In the genomic region with DNA sequence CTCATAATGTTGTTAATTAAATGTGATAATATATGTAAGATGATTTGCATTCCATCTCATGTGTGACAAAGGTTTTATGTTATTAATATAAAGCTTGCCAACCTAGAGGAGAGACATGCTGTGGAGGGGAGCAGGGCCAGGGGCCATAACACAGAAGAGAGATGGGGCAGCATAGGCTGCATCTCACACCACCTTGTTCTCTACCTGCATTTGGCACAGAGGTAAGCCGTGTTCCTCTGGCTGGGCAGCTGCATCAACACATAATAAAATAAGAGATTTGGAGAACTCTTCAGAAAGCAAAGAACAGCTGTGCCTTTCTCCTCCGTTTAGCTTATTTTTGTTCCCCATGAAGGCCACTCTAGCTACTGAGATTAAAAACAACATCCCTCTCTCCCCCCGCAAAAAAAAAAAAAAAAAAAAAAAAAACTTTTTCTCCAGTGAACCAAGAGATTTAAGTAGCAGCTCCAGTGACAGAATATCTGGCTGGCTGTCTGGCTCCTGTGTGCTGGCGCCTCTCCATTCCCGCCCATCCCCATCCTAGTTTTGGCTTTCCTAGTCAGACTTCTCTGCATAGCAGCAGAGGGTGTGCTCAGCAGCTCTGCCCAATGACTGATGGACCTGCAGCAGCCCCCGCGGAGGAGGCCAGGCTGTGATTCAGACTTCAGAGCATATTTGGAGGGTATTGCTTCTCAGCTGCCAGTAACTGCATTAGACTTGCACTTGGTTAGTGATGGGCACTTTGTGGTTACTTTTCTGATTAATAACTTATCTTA, we compare ENCODE assay signal across 8 cellular contexts. TPM values are rescaled to one million over a fixed set of nuclear protein-coding genes. Genes with fewer than 3 reads are reported as not detected.
DNase-seq lines count a peak whose midpoint lies in the region; ATAC-seq and TF ChIP-seq lines count a peak whose summit lies in the region.
"Had no signal": no experiment of that assay in that cellular context is flagged by ENCODE, and none has a peak within 500 bp of the region (broad histone marks: within the 10 kb centered on the region; RNA-seq: fewer than 3 reads in every experiment).

No MANE protein-coding gene starts in this region.

- H3K4me3 ChIP-seq in right cardiac atrium (ENCODE audit: low read length), result no peak overlapping the region
- no peak overlapping the region for H3K4me3 ChIP-seq in thoracic aorta

- WGBS in H9 (ENCODE audit: extremely low coverage, insufficient read length, low lambda C conversion rate), result no CpG with 5 or more reads among the region's 7 CpGs
- 36% methylated on average over 7 of the region's 7 CpGs for WGBS in right cardiac atrium

- no peak overlapping the region for H3K27ac ChIP-seq in H9 (ENCODE audit: insufficient read length, low read depth, low read length)
- H3K27ac ChIP-seq in right cardiac atrium (ENCODE audit: low read length), result no peak overlapping the region
- no peak overlapping the region for H3K27ac ChIP-seq in thoracic aorta

- no peaks in the 10 kb centered on the region for H3K9me3 ChIP-seq in H9 (ENCODE audit: control insufficient read depth, low read depth, low read length)
- H3K9me3 ChIP-seq in right cardiac atrium (ENCODE audit: control insufficient read depth, low read length), result no peaks in the 10 kb centered on the region
- H3K9me3 ChIP-seq in thoracic aorta, result no peaks in the 10 kb centered on the region

- no peak for TF ChIP-seq CTCF in H9 (conservative IDR thresholded peaks at IDR 0.05)
- no peak for TF ChIP-seq CTCF in WTC11 (IDR thresholded peaks at IDR 0.05)
- no peak for TF ChIP-seq CTCF in thoracic aorta (IDR thresholded peaks at IDR 0.05)

- H3K9me3 Mint-ChIP-seq in H9 (no peaks in the 10 kb centered on the region), WTC11 (no peaks in the 10 kb centered on the region)
- H3K9me3 Mint-ChIP-seq: dendritic cell treated with granulocyte-macrophage colony-stimulating factor and Interleukin-4, amounts not matched to agents 40 ng/mL and 50 ng/mL, for 4 days had no signal

- H2BK12ac ChIP-seq in H9 (ENCODE audit: insufficient read length, low read depth, low read length), result no peak overlapping the region

- H4K91ac ChIP-seq in H9 (ENCODE audit: insufficient read length, low read depth, low read length), result no peak overlapping the region

- H3K18ac ChIP-seq in H9 (ENCODE audit: insufficient read length, low read depth, low read length), result no peak overlapping the region

- no peak overlapping the region for H3K23ac ChIP-seq in H9 (ENCODE audit: insufficient read length, low read depth, low read length)

- H3K36me3 ChIP-seq in thoracic aorta, result no peaks in the 10 kb centered on the region

- no peak overlapping the region for H3K14ac ChIP-seq in H9 (ENCODE audit: insufficient read depth, low read length)

- no peak overlapping the region for H3K9ac ChIP-seq in H9 (ENCODE audit: extremely low read depth, insufficient read length, low read length)

- H3K4me1 ChIP-seq in H9 (ENCODE audit: insufficient read depth, low read length) (no peaks in the 10 kb centered on the region; the same call in 1 of the 2 replicates), right cardiac atrium (ENCODE audit: control insufficient read depth, insufficient read depth, low read length) (no peaks in the 10 kb centered on the region), thoracic aorta (ENCODE audit: control insufficient read depth in 1 of 2, low read depth in 2 of 2) (peaks cover 0 to 7% of the 10 kb centered on the region in 2 donors)

- H3K4me3 Mint-ChIP-seq in H9 (no peak overlapping the region), WTC11 (no peak overlapping the region)
- H3K4me3 Mint-ChIP-seq: dendritic cell treated with granulocyte-macrophage colony-stimulating factor and Interleukin-4, amounts not matched to agents 40 ng/mL and 50 ng/mL, for 4 days had no signal

- POLR2A ChIA-PET in WTC11 (lab: Charles Lee), result interaction anchor here (0.6 kb wide), 1 partner anchor 256 kb away, joined by 3 read pairs; no protein-coding TSS in a partner anchor

- H3K27ac Mint-ChIP-seq in H9 (no peak overlapping the region), WTC11 (no peak overlapping the region)
- H3K27ac Mint-ChIP-seq: dendritic cell treated with granulocyte-macrophage colony-stimulating factor and Interleukin-4, amounts not matched to agents 40 ng/mL and 50 ng/mL, for 4 days had no signal

- no peaks in the 10 kb centered on the region for H3K79me1 ChIP-seq in H9 (ENCODE audit: insufficient read depth, low read depth, low read length, poor library complexity, severe bottlenecking)

- no peak overlapping the region for H2AK5ac ChIP-seq in H9 (ENCODE audit: insufficient read length, low read length)

- H3K4me2 ChIP-seq in H9 (ENCODE audit: insufficient read depth, insufficient read length, low read length), result no peak overlapping the region

- H4K20me1 ChIP-seq in H9 (ENCODE audit: control insufficient read depth, insufficient read depth, insufficient read length), result no peaks in the 10 kb centered on the region

- no peaks in the 10 kb centered on the region; the same call in 1 of the 2 replicates for H3K27me3 Mint-ChIP-seq in H9 (ENCODE audit: low read depth)
- H3K27me3 Mint-ChIP-seq in WTC11 (ENCODE audit: low read depth), result 0 out of 2 replicates have a peak, but pooled peaks cover 3% of the 10 kb centered on the region
- H3K27me3 Mint-ChIP-seq: dendritic cell treated with granulocyte-macrophage colony-stimulating factor and Interleukin-4, amounts not matched to agents 40 ng/mL and 50 ng/mL, for 4 days had no signal

- CTCF ChIA-PET in WTC11 (lab: Charles Lee), result interaction anchor here (0.6 to 1.1 kb wide), 4 partner anchors 14 to 439 kb away, joined by 3 read pairs; no protein-coding TSS in a partner anchor

- no peak overlapping the region for H2BK15ac ChIP-seq in H9 (ENCODE audit: low read depth, low read length)

- DNase-seq in H9, result peak; percentile 33
- no peak for DNase-seq in WTC11 (ENCODE audit: low spot score)
- peak; percentile 53 to 86 (median 80) for DNase-seq in right cardiac atrium
- peak; percentile 13 for DNase-seq in thoracic aorta (ENCODE audit: low spot score)
- no peak for DNase-seq in SKM-1 treated with dmso at 0.1 percent for 144 hours (lab: John Stamatoyannopoulos, UW; ENCODE audit: unreplicated experiment)
- DNase-seq in NCI-H510A treated with DMSO at 0.1 percent for 48 hours (lab: John Stamatoyannopoulos, UW), result no peak
- DNase-seq in NCI-H345 (lab: John Stamatoyannopoulos, UW), result no peak

- H3K27me3 ChIP-seq in H9 (ENCODE audit: insufficient read depth, low read length), result no peaks in the 10 kb centered on the region
- no peaks in the 10 kb centered on the region for H3K27me3 ChIP-seq in right cardiac atrium (ENCODE audit: control insufficient read depth, insufficient read depth)
- no peaks in the 10 kb centered on the region for H3K27me3 ChIP-seq in thoracic aorta (replicated peaks; ENCODE audit: insufficient read depth)

- H3K4ac ChIP-seq in H9 (ENCODE audit: low read depth, low read length), result no peak overlapping the region

- peak; percentile 82 for ATAC-seq in WTC11
- ATAC-seq in right cardiac atrium, result peak; percentile 81 to 91
- ATAC-seq in thoracic aorta (ENCODE audit: insufficient number of reproducible peaks, low FRiP score, low read depth), result peak; percentile 66

- no peak overlapping the region for H2AFZ ChIP-seq in H9 (ENCODE audit: low read length)

- H2BK20ac ChIP-seq in H9 (ENCODE audit: low read depth, low read length, poor library complexity, severe bottlenecking), result no peak overlapping the region

- no peaks in the 10 kb centered on the region for H3K79me2 ChIP-seq in H9 (ENCODE audit: insufficient read depth, low read length)

- H3K56ac ChIP-seq in H9 (ENCODE audit: insufficient read length, low read depth, low read length), result no peak overlapping the region

- no peak overlapping the region for H4K8ac ChIP-seq in H9 (replicated peaks; ENCODE audit: insufficient read length, low read depth, low read length)

- H3T11ph ChIP-seq in H9 (ENCODE audit: low read length), result no peak overlapping the region

- intact Hi-C loops in right cardiac atrium (cut with DNase I), result no loop called here

- H2BK5ac ChIP-seq in H9 (ENCODE audit: insufficient read length, low read length), result no peak overlapping the region

- no peak overlapping the region for H2BK120ac ChIP-seq in H9 (ENCODE audit: low read depth, low read length, poor library complexity, severe bottlenecking)

- H3K4me1 Mint-ChIP-seq in H9, result peaks cover 13 to 20% of the 10 kb centered on the region in 2 experiments
- peaks cover 22% of the 10 kb centered on the region for H3K4me1 Mint-ChIP-seq in WTC11

- no peak overlapping the region for H4K5ac ChIP-seq in H9 (ENCODE audit: insufficient read length, low read depth, low read length)

- H3K23me2 ChIP-seq in H9 (ENCODE audit: insufficient read length, low read depth, low read length, poor library complexity, severe bottlenecking), result peaks cover 2% of the 10 kb centered on the region

- H3K36me3 Mint-ChIP-seq in H9 (ENCODE audit: insufficient read depth in 1 of 3, low read depth in 3 of 3), result no peaks in the 10 kb centered on the region
- no peaks in the 10 kb centered on the region for H3K36me3 Mint-ChIP-seq in WTC11

TF ChIP-seq in WTC11, 78 proteins besides CTCF, POLR2A, EP300 and RAD21:
- TF ChIP-seq ZMAT4 (CRISPR knock-in tag; IDR thresholded peaks at IDR 0.05) (no peak), SOX15 (CRISPR knock-in tag; IDR thresholded peaks at IDR 0.05) (no peak)

RNA-seq across cellular contexts. Expression of gene STXBP5L, which starts 52.2 kb away (rescaled TPM):
- total RNA-seq in H9 (2021) (4.4 and 4.7 TPM in 2 replicates), WTC11 (2021) (5.8 to 5.9 TPM (median 5.8 TPM) in 3 replicates), right cardiac atrium (under 1 TPM in 3 of 4 donors, not detected in 1; 0.09 to 0.25 (median 0.14) TPM), thoracic aorta (under 1 TPM in 1 of 2 donors, not detected in 1; 0.07 TPM)
- not detected for polyA plus RNA-seq in right cardiac atrium

Comparison
In these comparisons a context has a peak if more than half of its experiments do, and no peak if none do; other contexts are left out.
1. DNase-seq: peak in H9 (single experiment), right cardiac atrium (3 of 3) and thoracic aorta (single experiment); none in WTC11 (single experiment), SKM-1 treated with dmso at 0.1 percent for 144 hours (single experiment), NCI-H510A treated with DMSO at 0.1 percent for 48 hours (single experiment) and NCI-H345 (single experiment).
2. Peak in every context shown above with its lines, with median percentiles within 50 percentile points of each other: ATAC-seq.